ENCODE assay signal across 1 cellular context in the genomic region with DNA sequence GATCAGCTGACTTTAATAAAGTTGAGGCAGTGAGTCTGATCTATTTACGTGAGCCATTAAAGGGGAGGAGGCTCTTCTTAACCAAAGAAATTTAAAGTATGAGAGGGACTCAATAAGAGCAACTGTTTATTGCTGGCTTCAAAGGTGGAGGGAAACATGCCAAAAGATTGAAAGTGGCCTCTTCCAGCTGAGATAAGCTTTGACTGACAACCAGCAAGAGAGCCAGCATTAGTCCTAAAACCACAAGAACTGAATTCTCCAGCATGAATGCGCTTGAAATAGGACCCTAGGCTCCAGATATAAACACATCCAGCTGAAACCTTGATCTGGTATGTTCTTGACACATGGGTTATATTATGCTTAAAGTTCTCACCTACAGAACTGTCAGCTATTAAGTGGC.
TF ChIP-seq lines count a peak whose summit lies in the region.

No MANE protein-coding gene starts in this region.

TF ChIP-seq in IMR-90, 13 proteins besides CTCF, POLR2A, EP300 and RAD21:
- no peak for TF ChIP-seq MAFK (IDR thresholded peaks at IDR 0.05; ENCODE audit: low read depth, low read length)
- no peak for TF ChIP-seq CHD1 (IDR thresholded peaks at IDR 0.05; ENCODE audit: low read depth, low read length)
- no peak for TF ChIP-seq NFE2L2 (IDR thresholded peaks at IDR 0.05; ENCODE audit: low read depth, low read length)
- no peak for TF ChIP-seq FOS (IDR thresholded peaks at IDR 0.05; ENCODE audit: low read depth, low read length)
- TF ChIP-seq MXI1 (IDR thresholded peaks at IDR 0.05; ENCODE audit: borderline replicate concordance, low read depth, low read length): no peak
- TF ChIP-seq, protein P1, sequence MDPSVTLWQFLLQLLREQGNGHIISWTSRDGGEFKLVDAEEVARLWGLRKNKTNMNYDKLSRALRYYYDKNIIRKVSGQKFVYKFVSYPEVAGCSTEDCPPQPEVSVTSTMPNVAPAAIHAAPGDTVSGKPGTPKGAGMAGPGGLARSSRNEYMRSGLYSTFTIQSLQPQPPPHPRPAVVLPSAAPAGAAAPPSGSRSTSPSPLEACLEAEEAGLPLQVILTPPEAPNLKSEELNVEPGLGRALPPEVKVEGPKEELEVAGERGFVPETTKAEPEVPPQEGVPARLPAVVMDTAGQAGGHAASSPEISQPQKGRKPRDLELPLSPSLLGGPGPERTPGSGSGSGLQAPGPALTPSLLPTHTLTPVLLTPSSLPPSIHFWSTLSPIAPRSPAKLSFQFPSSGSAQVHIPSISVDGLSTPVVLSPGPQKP (IDR thresholded peaks at IDR 0.05; ENCODE audit: borderline replicate concordance, low read depth, low read length): no peak
- no peak for TF ChIP-seq BHLHE40 (IDR thresholded peaks at IDR 0.05; ENCODE audit: low read depth, low read length)
- TF ChIP-seq RCOR1 (IDR thresholded peaks at IDR 0.05; ENCODE audit: insufficient replicate concordance, low read length): no peak
- no peak for TF ChIP-seq RFX5 (IDR thresholded peaks at IDR 0.05; ENCODE audit: low read depth, low read length)
